26 cellular contexts compared by ENCODE assay signal in genomic region chr7:99020413-99020715, GRCh38.
"Had no signal": no experiment of that assay in that cellular context is flagged by ENCODE, and none has a peak within 500 bp of the region (broad histone marks: within the 10 kb centered on the region; RNA-seq: fewer than 3 reads in every experiment).

No MANE protein-coding gene starts in this region.

- H3K4me3 ChIP-seq: ascending aorta, body of pancreas, K562 had no signal

- H3K27ac Mint-ChIP-seq: activated B cell treated with CpG ODN at 0.5 μM for 24 hours; activated CD8-positive, alpha-beta memory T cell treated with anti-CD3 and anti-CD28 coated beads, Interleukin-2, amount 10 ng/mL, durations not matched to agents 7 days and 5 days; activated naive CD4-positive, alpha-beta T cell treated with anti-CD3 and anti-CD28 coated beads for 36 hours; activated T-helper 17 cell treated with anti-CD3 and anti-CD28 coated beads, Interleukin-2, amount 50 U/mL, for 72 hours had no signal

- H3K27me3 ChIP-seq: ascending aorta, body of pancreas had no signal

- H3K9me3 Mint-ChIP-seq: activated B cell treated with CpG ODN at 0.5 μM for 24 hours; activated CD4-positive, alpha-beta T cell treated with anti-CD3 and anti-CD28 coated beads, Interleukin-2, amount 10 ng/mL, durations not matched to agents 24 days and 14 days; activated naive CD4-positive, alpha-beta T cell treated with anti-CD3 and anti-CD28 coated beads for 36 hours; activated T-helper 17 cell treated with anti-CD3 and anti-CD28 coated beads, Interleukin-2, amount 50 U/mL, for 72 hours had no signal

- H3K4me1 Mint-ChIP-seq: activated CD8-positive, alpha-beta memory T cell treated with anti-CD3 and anti-CD28 coated beads, Interleukin-2, amount 10 ng/mL, durations not matched to agents 7 days and 5 days had no signal

- H3K4me3 Mint-ChIP-seq: activated B cell treated with CpG ODN at 0.5 μM for 24 hours; activated CD4-positive, alpha-beta T cell treated with anti-CD3 and anti-CD28 coated beads, Interleukin-2, amount 10 ng/mL, durations not matched to agents 24 days and 14 days; activated CD8-positive, alpha-beta memory T cell treated with anti-CD3 and anti-CD28 coated beads, Interleukin-2, amount 10 ng/mL, durations not matched to agents 7 days and 5 days; activated naive CD4-positive, alpha-beta T cell treated with anti-CD3 and anti-CD28 coated beads for 36 hours; activated T-helper 17 cell treated with anti-CD3 and anti-CD28 coated beads, Interleukin-2, amount 50 U/mL, for 72 hours; T-helper 17 cell had no signal

- H3K27ac ChIP-seq: ascending aorta, body of pancreas had no signal

- DNase-seq: activated B cell treated with CpG ODN at 0.5 μM for 24 hours; activated CD4-positive, alpha-beta T cell treated with anti-CD3 and anti-CD28 coated beads for 1 hour; activated CD4-positive, alpha-beta T cell treated with anti-CD3 and anti-CD28 coated beads, Interleukin-2, amount 10 ng/mL, durations not matched to agents 24 days and 14 days; activated CD4-positive, alpha-beta T cell treated with anti-CD3 and anti-CD28 coated beads, Interleukin-2, amount 50 U/mL, for 48 hours; activated gamma-delta T cell; activated naive CD4-positive, alpha-beta T cell treated with anti-CD3 and anti-CD28 coated beads for 36 hours; activated T-cell treated with anti-CD3 and anti-CD28 coated beads, Interleukin-2, amount 50 U/mL, for 48 hours; amniotic stem cell; Karpas-422; MM.1S; NCI-H1105; NCI-H1436; NCI-H1694 treated with DMSO at 0.1 percent for 48 hours; NCI-H2029 treated with DMSO at 0.1 percent for 48 hours; NCI-H345; NCI-H510A; NCI-H526 treated with DMSO at 0.1 percent for 48 hours; NCI-H82; SIG-M5; T-helper 17 cell; T-helper 9 cell had no signal

- ATAC-seq: activated CD8-positive, alpha-beta memory T cell treated with anti-CD3 and anti-CD28 coated beads, Interleukin-2, amount 10 ng/mL, durations not matched to agents 7 days and 5 days; activated T-helper 17 cell treated with anti-CD3 and anti-CD28 coated beads, Interleukin-2, amount 50 U/mL, for 72 hours; body of pancreas; K562; T-helper 17 cell had no signal

- H3K9me3 ChIP-seq: ascending aorta, body of pancreas had no signal
